8 cellular contexts compared by ENCODE assay signal in genomic region chr7:93231264-93231663, GRCh38.
DNase-seq lines count a peak whose midpoint lies in the region; ATAC-seq and TF ChIP-seq lines count a peak whose summit lies in the region.

No MANE protein-coding gene starts in this region.

- H3K4me1 Mint-ChIP-seq in stimulated activated naive CD8-positive, alpha-beta T cell treated with anti-CD3 and anti-CD28 coated beads, Interleukin-15, amount 100 ng/mL, for 72 hours, result peaks cover 12% of the 10 kb centered on the region

- ATAC-seq in stimulated activated naive CD8-positive, alpha-beta T cell treated with anti-CD3 and anti-CD28 coated beads, Interleukin-15, amount 100 ng/mL, for 72 hours, result no peak
- ATAC-seq in HG02798 (IDR thresholded peaks at IDR 0.05; ENCODE audit: poor library complexity, unreplicated experiment), result no peak

- peak overlapping the region; percentile 95 to 96 for H3K27ac Mint-ChIP-seq in stimulated activated naive CD8-positive, alpha-beta T cell treated with anti-CD3 and anti-CD28 coated beads, Interleukin-15, amount 100 ng/mL, for 72 hours

- DNase-seq in SIG-M5 treated with dmso at 0.1 percent for 504 hours (lab: John Stamatoyannopoulos, UW; ENCODE audit: unreplicated experiment) (peak; percentile 7), SIG-M5 (lab: John Stamatoyannopoulos, UW) (no peak), HEK293T (ENCODE audit: extremely low spot score) (no peak), iPS-NIHi7 (ENCODE audit: extremely low spot score) (no peak)
- DNase-seq in stimulated activated naive CD8-positive, alpha-beta T cell treated with anti-CD3 and anti-CD28 coated beads, Interleukin-15, amount 100 ng/mL, for 72 hours, result no peak

- TF ChIP-seq CTCF in WI38 (IDR thresholded peaks at IDR 0.05; ENCODE audit: low read depth, low read length), result no peak

- H3K4me3 Mint-ChIP-seq in stimulated activated naive CD8-positive, alpha-beta T cell treated with anti-CD3 and anti-CD28 coated beads, Interleukin-15, amount 100 ng/mL, for 72 hours, result peak overlapping the region; percentile 91 to 97

- H3K9me3 Mint-ChIP-seq in stimulated activated naive CD8-positive, alpha-beta T cell treated with anti-CD3 and anti-CD28 coated beads, Interleukin-15, amount 100 ng/mL, for 72 hours, result no peaks in the 10 kb centered on the region

- CTCF ChIA-PET in HEK293T (lab: Yijun Ruan, JAX), result interaction anchor here (1.8 kb wide), 1 partner anchor 15 kb away, joined by 8 read pairs; no protein-coding TSS in a partner anchor

- H3K4me3 ChIP-seq in WI38 (ENCODE audit: low read depth, low read length) (peak overlapping the region; percentile 82), iPS-11a (ENCODE audit: low read depth, low read length) (peak overlapping the region; percentile 68)

- POLR2A ChIA-PET in HEK293T (lab: Yijun Ruan, JAX), result interaction anchor here (0.9 to 1.4 kb wide), 4 partner anchors 9 to 15 kb away, joined by 3 to 4 read pairs (median 4); no protein-coding TSS in a partner anchor

- no peaks in the 10 kb centered on the region for H3K27me3 Mint-ChIP-seq in stimulated activated naive CD8-positive, alpha-beta T cell treated with anti-CD3 and anti-CD28 coated beads, Interleukin-15, amount 100 ng/mL, for 72 hours

TF ChIP-seq in HEK293T, 16 proteins besides CTCF, POLR2A, EP300 and RAD21:
- no peak for TF ChIP-seq NFRKB (IDR thresholded peaks at IDR 0.05)
- TF ChIP-seq L3MBTL2 (conservative IDR thresholded peaks at IDR 0.05), result no peak
- TF ChIP-seq BHLHE40 (IDR thresholded peaks at IDR 0.05; ENCODE audit: borderline replicate concordance), result no peak
- TF ChIP-seq ARNT (IDR thresholded peaks at IDR 0.05), result no peak
- TF ChIP-seq TARDBP (IDR thresholded peaks at IDR 0.05), result no peak
TF ChIP-seq in HEK293T: peak in this region for 0.
